7 cellular contexts compared by ENCODE assay signal in genomic region chr14:22822017-22822618, GRCh38. TPM values are rescaled to one million over a fixed set of nuclear protein-coding genes. Genes with fewer than 3 reads are reported as not detected.
A peak's percentile ranks its signal among the peaks of the same experiment; 100 is the strongest.
DNase-seq lines count a peak whose midpoint lies in the region; ATAC-seq and TF ChIP-seq lines count a peak whose summit lies in the region.
"Had no signal": no experiment of that assay in that cellular context is flagged by ENCODE, and none has a peak within 500 bp of the region (broad histone marks: within the 10 kb centered on the region; RNA-seq: fewer than 3 reads in every experiment).

No MANE protein-coding gene starts in this region.

- peak overlapping the region; percentile 80 for H3K4me3 Mint-ChIP-seq in GM23338
- H3K4me3 Mint-ChIP-seq in chondrocyte (ENCODE audit: unreplicated experiment), result no peak overlapping the region

- H4K20me1 ChIP-seq in GM23338 (replicated peaks; ENCODE audit: insufficient read depth), result no peaks in the 10 kb centered on the region

- DNase-seq in GM23338 (ENCODE audit: low spot score), result peak; percentile 86
- DNase-seq in chondrocyte (ENCODE audit: low spot score), result no peak
- DNase-seq in COR-L47 (lab: John Stamatoyannopoulos, UW), result no peak
- DNase-seq in NCI-H524 (lab: John Stamatoyannopoulos, UW), result no peak
- DNase-seq: NCI-H187 treated with DMSO at 0.1 percent for 48 hours had no signal

- H3K79me2 ChIP-seq in GM23338 (replicated peaks; ENCODE audit: insufficient read depth), result no peaks in the 10 kb centered on the region

- no peak for TF ChIP-seq CTCF in GM23338 (conservative IDR thresholded peaks at IDR 0.05; ENCODE audit: low read depth in 2 of 2)
- no peak for TF ChIP-seq CTCF in chondrocyte (IDR thresholded peaks at IDR 0.05)
- no peak for TF ChIP-seq CTCF in neutrophil (IDR thresholded peaks at IDR 0.05)

- peaks cover 28% of the 10 kb centered on the region for H3K27me3 Mint-ChIP-seq in GM23338 (ENCODE audit: insufficient read depth, low read depth, poor library complexity)
- no peaks in the 10 kb centered on the region for H3K27me3 Mint-ChIP-seq in chondrocyte (ENCODE audit: low read depth)

- no peaks in the 10 kb centered on the region for H3K9me2 ChIP-seq in GM23338 (ENCODE audit: insufficient read depth)

- no peaks in the 10 kb centered on the region for H3K9me3 ChIP-seq in neutrophil

- H3K4me1 Mint-ChIP-seq in GM23338 (peaks cover 45% of the 10 kb centered on the region), chondrocyte (ENCODE audit: low read depth) (peaks cover 49% of the 10 kb centered on the region)

- H3F3A ChIP-seq in GM23338 (replicated peaks; ENCODE audit: low read depth), result peaks cover 8% of the 10 kb centered on the region; the same call in 1 of the 2 replicates

- H3K27ac Mint-ChIP-seq in GM23338 (peak overlapping the region; percentile 96), chondrocyte (ENCODE audit: unreplicated experiment) (peak overlapping the region; percentile 89)

- H3K27me3 ChIP-seq in GM23338 (ENCODE audit: insufficient read depth), result no peaks in the 10 kb centered on the region
- H3K27me3 ChIP-seq in neutrophil, result peaks cover 32% of the 10 kb centered on the region

- no peaks in the 10 kb centered on the region; the same call in 2 of the 3 replicates for H3K36me3 Mint-ChIP-seq in GM23338 (ENCODE audit: low read depth)
- H3K36me3 Mint-ChIP-seq in chondrocyte (ENCODE audit: low read depth), result no peaks in the 10 kb centered on the region

- peak overlapping the region; percentile 86 for H3K4me3 ChIP-seq in GM23338
- peak overlapping the region; percentile 70 to 71 for H3K4me3 ChIP-seq in neutrophil (ENCODE audit: low read depth in 1 of 2, low read length in 1 of 2)

- ATAC-seq in GM23338, result peak; percentile 42
- no peak for ATAC-seq in GM18505 (IDR thresholded peaks at IDR 0.05; ENCODE audit: unreplicated experiment)

- H3K4me1 ChIP-seq in GM23338 (ENCODE audit: insufficient read depth), result peaks cover 45% of the 10 kb centered on the region
- peaks cover 57 to 62% of the 10 kb centered on the region in 2 experiments for H3K4me1 ChIP-seq in neutrophil (ENCODE audit: control insufficient read depth in 1 of 2, insufficient read depth in 1 of 2, low read depth in 1 of 2, low read length in 1 of 2)

- H3K36me3 ChIP-seq in GM23338 (ENCODE audit: insufficient read depth), result no peaks in the 10 kb centered on the region
- no peaks in the 10 kb centered on the region for H3K36me3 ChIP-seq in neutrophil

- TF ChIP-seq POLR2A in GM18505 (IDR thresholded peaks at IDR 0.05; ENCODE audit: borderline replicate concordance, extremely low read depth, insufficient read depth, insufficient read length), result no peak

- H3K4me2 ChIP-seq in GM23338, result peak overlapping the region; percentile 97

- H3K27ac ChIP-seq in GM23338 (ENCODE audit: low read depth), result peak overlapping the region; percentile 100
- peak overlapping the region; percentile 73 for H3K27ac ChIP-seq in neutrophil

- H3K9me3 Mint-ChIP-seq in GM23338 (no peaks in the 10 kb centered on the region), chondrocyte (ENCODE audit: low read depth) (no peaks in the 10 kb centered on the region)

- H2AFZ ChIP-seq in GM23338, result 0 out of 2 replicates have a peak overlapping the region, but pooled peaks have one; percentile 15

TF ChIP-seq in GM23338, 12 proteins besides CTCF, POLR2A, EP300 and RAD21 (continues in another document):
- TF ChIP-seq EZH2 (IDR thresholded peaks at IDR 0.05; ENCODE audit: low read depth, unreplicated experiment) (no peak), NANOG (IDR thresholded peaks at IDR 0.05; ENCODE audit: borderline replicate concordance) (no peak), EZH2phosphoT487 (IDR thresholded peaks at IDR 0.05; ENCODE audit: unreplicated experiment) (no peak), ETS1 (IDR thresholded peaks at IDR 0.05) (no peak), STAT1 (IDR thresholded peaks at IDR 0.05; ENCODE audit: unreplicated experiment) (no peak), ZNF331 (CRISPR knock-in tag; IDR thresholded peaks at IDR 0.05; ENCODE audit: low read depth) (no peak), ZNF114 (CRISPR knock-in tag; IDR thresholded peaks at IDR 0.05) (no peak), JUNB (IDR thresholded peaks at IDR 0.05; ENCODE audit: unreplicated experiment) (no peak), CREB1 (CRISPR knock-in tag; IDR thresholded peaks at IDR 0.05; ENCODE audit: low read depth) (no peak)

RNA-seq across cellular contexts. Expression of gene SLC7A7, which starts 6.9 kb away (rescaled TPM):
- 3.6 and 6.1 TPM in 2 replicates for total RNA-seq in GM23338 (2014; rRNA removed; shearing (Covaris generic))
- polyA plus RNA-seq in GM23338 (2016; fragmentation: Nextera tagmentation; extraction: Ambion mirVana), result 2.7 and 4.1 TPM in 2 replicates
- 0.46 to 1.5 TPM (median 1.5 TPM) in 3 replicates for total RNA-seq in chondrocyte

RNA-seq across cellular contexts. Expression of gene MRPL52, which starts 7.6 kb away (rescaled TPM):
- total RNA-seq in GM23338 (2014; rRNA removed; shearing (Covaris generic)), result 131 and 138 TPM in 2 replicates
- polyA plus RNA-seq in GM23338 (2016; fragmentation: Nextera tagmentation; extraction: Ambion mirVana), result 617 and 691 TPM in 2 replicates
- total RNA-seq in chondrocyte, result 71.5 to 93.2 TPM (median 74.7 TPM) in 3 replicates

RNA-seq across cellular contexts. Expression of gene MMP14, which starts 14.3 kb away (rescaled TPM):
- 48.9 and 56.4 TPM in 2 replicates for total RNA-seq in GM23338 (2014; rRNA removed; shearing (Covaris generic))
- polyA plus RNA-seq in GM23338 (2016; fragmentation: Nextera tagmentation; extraction: Ambion mirVana), result 6.5 and 7.0 TPM in 2 replicates
- total RNA-seq in chondrocyte, result 486 to 1,030 TPM (median 987 TPM) in 3 replicates

RNA-seq across cellular contexts. Expression of gene LRP10, which starts 49.4 kb away (rescaled TPM):
- 16.5 and 18.1 TPM in 2 replicates for total RNA-seq in GM23338 (2014; rRNA removed; shearing (Covaris generic))
- polyA plus RNA-seq in GM23338 (2016; fragmentation: Nextera tagmentation; extraction: Ambion mirVana), result 5.4 and 6.4 TPM in 2 replicates
- 124 to 168 TPM (median 167 TPM) in 3 replicates for total RNA-seq in chondrocyte

RNA-seq across cellular contexts. Expression of gene OXA1L, which starts 55.6 kb away (rescaled TPM):
- 89.9 and 91.7 TPM in 2 replicates for total RNA-seq in GM23338 (2014; rRNA removed; shearing (Covaris generic))
- 57.6 and 61.7 TPM in 2 replicates for polyA plus RNA-seq in GM23338 (2016; fragmentation: Nextera tagmentation; extraction: Ambion mirVana)
- 75.7 to 78.1 TPM (median 77.2 TPM) in 3 replicates for total RNA-seq in chondrocyte
